27 cellular contexts compared by ENCODE assay signal in the genomic region with DNA sequence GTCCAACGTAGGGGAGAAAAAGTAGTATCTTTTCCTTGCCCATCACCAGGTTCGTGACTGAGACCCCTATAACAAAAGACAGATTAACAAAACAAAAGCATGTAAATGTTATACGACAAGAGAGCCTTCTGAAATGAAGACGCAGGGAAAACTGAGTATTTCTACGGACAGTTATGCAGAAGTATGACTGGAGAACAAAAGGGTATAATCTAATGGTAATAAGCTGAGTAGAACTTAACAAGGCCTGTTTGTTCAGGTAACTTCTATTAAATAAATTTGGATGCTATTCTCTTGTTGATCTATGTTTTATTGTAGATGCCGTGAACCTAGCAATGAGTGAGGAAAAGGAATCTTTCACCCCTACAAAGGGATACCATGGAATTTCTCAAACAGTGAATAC. TPM values are rescaled to one million over a fixed set of nuclear protein-coding genes. Genes with fewer than 3 reads are reported as not detected.
"Had no signal": no experiment of that assay in that cellular context is flagged by ENCODE, and none has a peak within 500 bp of the region (broad histone marks: within the 10 kb centered on the region; RNA-seq: fewer than 3 reads in every experiment).

No MANE protein-coding gene starts in this region.

- H3K9me3 Mint-ChIP-seq: activated B cell treated with CpG ODN at 0.5 μM for 24 hours; activated CD4-positive, alpha-beta T cell treated with anti-CD3 and anti-CD28 coated beads, Interleukin-2, amount 10 ng/mL, durations not matched to agents 24 days and 14 days; activated naive CD4-positive, alpha-beta T cell treated with anti-CD3 and anti-CD28 coated beads, Interleukin-2, amount 50 U/mL, for 24 hours; activated T-cell treated with anti-CD3 and anti-CD28 coated beads, Interleukin-2, amount 50 U/mL, for 24 hours; activated T-helper 1 cell treated with anti-CD3 and anti-CD28 coated beads, Interleukin-12 subunit alpha, Interleukin-12 subunit beta, Interleukin-2, Interleukin-4 antibody, amounts not matched to agents 30 ng/mL and 10 ng/mL and 1 ng/mL, durations not matched to agents 14 hours and 24 hours and 36 hours had no signal

- H3K36me3 ChIP-seq: breast epithelium, Peyer's patch, SJCRH30 had no signal

- H3K27ac ChIP-seq: breast epithelium, Peyer's patch, RWPE1, SJCRH30 had no signal

- DNase-seq: activated B cell treated with CpG ODN at 0.5 μM for 24 hours; activated CD4-positive, alpha-beta T cell treated with anti-CD3 and anti-CD28 coated beads for 1 hour; activated CD4-positive, alpha-beta T cell treated with anti-CD3 and anti-CD28 coated beads, Interleukin-2, amount 50 U/mL, for 48 hours; activated CD8-positive, alpha-beta memory T cell treated with anti-CD3 and anti-CD28 coated beads, Interleukin-2, amount 10 ng/mL, durations not matched to agents 7 days and 5 days; activated effector memory CD4-positive, alpha-beta T cell treated with Interleukin-2 at 50 U/mL for 16 hours; activated naive CD4-positive, alpha-beta T cell; activated T-cell treated with anti-CD3 and anti-CD28 coated beads, Interleukin-2, amount 50 U/mL, for 24 hours; aorta; caudate nucleus; Kasumi-1; NCI-H1105 treated with DMSO at 0.1 percent for 48 hours; NCI-H1436 treated with DMSO at 0.1 percent for 48 hours; NCI-H187; NCI-H2081; NCI-H446; NCI-H524 treated with DMSO at 0.1 percent for 48 hours; NCI-H82; Peyer's patch; Right ventricle myocardium superior; SK-N-SH had no signal

- H3K27me3 Mint-ChIP-seq: activated naive CD4-positive, alpha-beta T cell treated with anti-CD3 and anti-CD28 coated beads, Interleukin-2, amount 50 U/mL, for 24 hours had no signal

- H3K36me3 Mint-ChIP-seq: activated CD8-positive, alpha-beta memory T cell treated with anti-CD3 and anti-CD28 coated beads, Interleukin-2, amount 10 ng/mL, durations not matched to agents 7 days and 5 days; activated naive CD4-positive, alpha-beta T cell treated with anti-CD3 and anti-CD28 coated beads, Interleukin-2, amount 50 U/mL, for 24 hours had no signal

- H3K27ac Mint-ChIP-seq: activated B cell treated with CpG ODN at 0.5 μM for 24 hours; activated CD4-positive, alpha-beta T cell treated with anti-CD3 and anti-CD28 coated beads, Interleukin-2, amount 10 ng/mL, durations not matched to agents 24 days and 14 days; activated CD8-positive, alpha-beta memory T cell treated with anti-CD3 and anti-CD28 coated beads, Interleukin-2, amount 10 ng/mL, durations not matched to agents 7 days and 5 days; activated naive CD4-positive, alpha-beta T cell treated with anti-CD3 and anti-CD28 coated beads, Interleukin-2, amount 50 U/mL, for 24 hours; activated T-cell treated with anti-CD3 and anti-CD28 coated beads, Interleukin-2, amount 50 U/mL, for 24 hours; activated T-helper 1 cell treated with anti-CD3 and anti-CD28 coated beads, Interleukin-12 subunit alpha, Interleukin-12 subunit beta, Interleukin-2, Interleukin-4 antibody, amounts not matched to agents 30 ng/mL and 10 ng/mL and 1 ng/mL, durations not matched to agents 14 hours and 24 hours and 36 hours had no signal

- H3K4me3 Mint-ChIP-seq: activated B cell treated with CpG ODN at 0.5 μM for 24 hours; activated CD4-positive, alpha-beta T cell treated with anti-CD3 and anti-CD28 coated beads, Interleukin-2, amount 10 ng/mL, durations not matched to agents 24 days and 14 days; activated CD8-positive, alpha-beta memory T cell treated with anti-CD3 and anti-CD28 coated beads, Interleukin-2, amount 10 ng/mL, durations not matched to agents 7 days and 5 days; activated naive CD4-positive, alpha-beta T cell treated with anti-CD3 and anti-CD28 coated beads, Interleukin-2, amount 50 U/mL, for 24 hours; activated T-cell treated with anti-CD3 and anti-CD28 coated beads, Interleukin-2, amount 50 U/mL, for 24 hours; activated T-helper 1 cell treated with anti-CD3 and anti-CD28 coated beads, Interleukin-12 subunit alpha, Interleukin-12 subunit beta, Interleukin-2, Interleukin-4 antibody, amounts not matched to agents 30 ng/mL and 10 ng/mL and 1 ng/mL, durations not matched to agents 14 hours and 24 hours and 36 hours had no signal

- H3K9me3 ChIP-seq: breast epithelium, Peyer's patch, SJCRH30, SK-N-SH had no signal

- H3K4me1 ChIP-seq: breast epithelium, SJCRH30 had no signal

- H3K9me2 ChIP-seq: SK-N-SH had no signal

- H3K27me3 ChIP-seq: breast epithelium, Peyer's patch had no signal

- ATAC-seq: activated CD8-positive, alpha-beta memory T cell treated with anti-CD3 and anti-CD28 coated beads, Interleukin-2, amount 10 ng/mL, durations not matched to agents 7 days and 5 days had no signal

- H3K4me2 ChIP-seq: SK-N-SH had no signal

- H3K9ac ChIP-seq: SK-N-SH had no signal

- H3K4me3 ChIP-seq: breast epithelium, Peyer's patch, SJCRH30 had no signal

RNA-seq across cellular contexts. Expression of a gene that starts 3.0 kb away (rescaled TPM):
- total RNA-seq: activated CD4-positive, alpha-beta T cell treated with anti-CD3 and anti-CD28 coated beads, Interleukin-2, amount 10 ng/mL, durations not matched to agents 24 days and 14 days; activated T-helper 1 cell treated with anti-CD3 and anti-CD28 coated beads, Interleukin-12 subunit alpha, Interleukin-12 subunit beta, Interleukin-2, Interleukin-4 antibody, amounts not matched to agents 30 ng/mL and 10 ng/mL and 1 ng/mL, durations not matched to agents 14 hours and 24 hours and 36 hours; SJCRH30 had no signal
- polyA plus RNA-seq: SK-N-SH had no signal

RNA-seq across cellular contexts. Expression of a gene that starts 34.2 kb away (rescaled TPM):
- total RNA-seq: activated B cell treated with CpG ODN at 0.5 μM for 24 hours; activated CD4-positive, alpha-beta T cell treated with anti-CD3 and anti-CD28 coated beads, Interleukin-2, amount 10 ng/mL, durations not matched to agents 24 days and 14 days; activated CD8-positive, alpha-beta memory T cell treated with anti-CD3 and anti-CD28 coated beads, Interleukin-2, amount 10 ng/mL, durations not matched to agents 7 days and 5 days; activated T-helper 1 cell treated with anti-CD3 and anti-CD28 coated beads, Interleukin-12 subunit alpha, Interleukin-12 subunit beta, Interleukin-2, Interleukin-4 antibody, amounts not matched to agents 30 ng/mL and 10 ng/mL and 1 ng/mL, durations not matched to agents 14 hours and 24 hours and 36 hours; SJCRH30; T-helper 1 cell treated with Interleukin-12 subunit alpha and Interleukin-12 subunit beta and Interleukin-4 antibody, amounts not matched to agents 30 ng/mL and 1 ng/mL, for 36 hours had no signal
- polyA plus RNA-seq: SK-N-SH had no signal

RNA-seq across cellular contexts. Expression of a gene that starts 39.0 kb away (rescaled TPM):
- total RNA-seq: activated B cell treated with CpG ODN at 0.5 μM for 24 hours; activated CD4-positive, alpha-beta T cell treated with anti-CD3 and anti-CD28 coated beads, Interleukin-2, amount 10 ng/mL, durations not matched to agents 24 days and 14 days; activated CD8-positive, alpha-beta memory T cell treated with anti-CD3 and anti-CD28 coated beads, Interleukin-2, amount 10 ng/mL, durations not matched to agents 7 days and 5 days; activated T-helper 1 cell treated with anti-CD3 and anti-CD28 coated beads, Interleukin-12 subunit alpha, Interleukin-12 subunit beta, Interleukin-2, Interleukin-4 antibody, amounts not matched to agents 30 ng/mL and 10 ng/mL and 1 ng/mL, durations not matched to agents 14 hours and 24 hours and 36 hours; Peyer's patch; SJCRH30; T-helper 1 cell treated with Interleukin-12 subunit alpha and Interleukin-12 subunit beta and Interleukin-4 antibody, amounts not matched to agents 30 ng/mL and 1 ng/mL, for 36 hours had no signal
- polyA plus RNA-seq: SK-N-SH had no signal

RNA-seq across cellular contexts. Expression of a gene that starts 45.9 kb away (rescaled TPM):
- total RNA-seq: activated B cell treated with CpG ODN at 0.5 μM for 24 hours; activated CD4-positive, alpha-beta T cell treated with anti-CD3 and anti-CD28 coated beads, Interleukin-2, amount 10 ng/mL, durations not matched to agents 24 days and 14 days; activated CD8-positive, alpha-beta memory T cell treated with anti-CD3 and anti-CD28 coated beads, Interleukin-2, amount 10 ng/mL, durations not matched to agents 7 days and 5 days; activated T-helper 1 cell treated with anti-CD3 and anti-CD28 coated beads, Interleukin-12 subunit alpha, Interleukin-12 subunit beta, Interleukin-2, Interleukin-4 antibody, amounts not matched to agents 30 ng/mL and 10 ng/mL and 1 ng/mL, durations not matched to agents 14 hours and 24 hours and 36 hours; Peyer's patch; Right ventricle myocardium superior; SJCRH30; T-helper 1 cell treated with Interleukin-12 subunit alpha and Interleukin-12 subunit beta and Interleukin-4 antibody, amounts not matched to agents 30 ng/mL and 1 ng/mL, for 36 hours had no signal
- polyA plus RNA-seq: SK-N-SH had no signal
